ENCODE assay signal across 14 cellular contexts in the genomic region with DNA sequence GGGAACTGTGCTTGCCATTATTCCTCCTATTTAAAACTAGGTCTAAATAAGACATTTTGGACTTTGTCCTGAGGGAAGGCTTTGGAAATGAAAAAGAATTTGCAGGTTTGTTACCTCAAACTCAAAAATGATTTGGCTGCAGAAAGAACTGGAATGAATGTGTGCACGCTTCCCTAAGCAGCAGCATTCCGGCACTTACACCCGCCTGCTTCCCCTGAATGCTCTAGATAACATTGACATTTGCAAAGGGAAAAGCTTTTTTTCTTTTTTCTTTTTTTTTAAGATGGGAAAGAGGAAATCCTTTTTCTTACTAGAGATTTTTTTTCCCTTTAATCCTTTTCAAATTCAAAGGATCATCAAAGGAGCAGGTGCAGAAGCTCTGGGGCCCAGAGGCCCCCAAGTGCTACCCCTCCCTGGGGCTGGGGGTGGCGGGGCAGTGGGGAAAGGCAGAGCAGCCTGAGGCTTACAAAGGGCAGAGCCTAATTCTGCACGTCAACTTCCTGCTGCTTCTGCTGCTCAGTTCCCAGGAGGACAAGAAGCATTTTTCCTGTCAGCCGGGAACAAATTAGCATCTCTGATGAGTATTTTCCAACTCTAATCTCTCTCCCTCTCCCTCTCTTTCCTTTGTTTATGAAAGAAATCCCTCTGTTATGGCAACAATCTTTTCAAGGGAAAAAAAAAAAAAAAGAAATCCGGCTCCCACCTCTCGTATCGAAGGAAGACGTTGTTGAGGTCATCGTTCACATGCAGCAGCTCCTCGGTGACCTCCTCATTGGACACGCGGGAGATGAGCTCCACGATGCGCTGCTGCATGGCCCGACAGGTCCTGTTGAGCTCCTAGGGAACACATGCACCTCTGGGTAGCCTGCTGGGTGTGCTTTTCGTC. TPM values are rescaled to one million over a fixed set of nuclear protein-coding genes. Genes with fewer than 3 reads are reported as not detected.
DNase-seq lines count a peak whose midpoint lies in the region; ATAC-seq and TF ChIP-seq lines count a peak whose summit lies in the region.
"Had no signal": no experiment of that assay in that cellular context is flagged by ENCODE, and none has a peak within 500 bp of the region (broad histone marks: within the 10 kb centered on the region; RNA-seq: fewer than 3 reads in every experiment).

No MANE protein-coding gene starts in this region.

- H4K20me1 ChIP-seq in hepatocyte (ENCODE audit: insufficient read depth, poor library complexity, severe bottlenecking) (no peaks in the 10 kb centered on the region), PC-3 (ENCODE audit: low read length) (no peaks in the 10 kb centered on the region)

- H3K27ac ChIP-seq in hepatocyte = peak overlapping the region; percentile 30
- no peak overlapping the region for H3K27ac ChIP-seq in trophoblast cell (ENCODE audit: low read depth, low read length)
- no peak overlapping the region for H3K27ac ChIP-seq in PC-3 (ENCODE audit: low read length)
- H3K27ac ChIP-seq: C4-2B had no signal

- H4K8ac ChIP-seq in trophoblast cell (ENCODE audit: low read depth, low read length) = no peak overlapping the region

- no peak overlapping the region for H3K14ac ChIP-seq in trophoblast cell (ENCODE audit: low read length)

- DNase-seq in ELF-1 (ENCODE audit: low read depth, low spot score) (peak; percentile 74), dermis blood vessel endothelial cell (peak; percentile 86), hepatocyte (ENCODE audit: low spot score) (no peak), trophoblast cell (no peak), PC-3 (no peak), NCI-H2029 (lab: John Stamatoyannopoulos, UW) (no peak)
- DNase-seq in activated T-cell treated with anti-CD3 and anti-CD28 coated beads, Interleukin-2, amount 50 U/mL, for 4 hours = no peak
- DNase-seq in activated naive CD4-positive, alpha-beta T cell treated with anti-CD3 and anti-CD28 coated beads, Interleukin-2, amount 50 U/mL, for 72 hours (ENCODE audit: low spot score in 2 of 2) = no peak
- DNase-seq: activated CD4-positive, alpha-beta T cell treated with anti-CD3 and anti-CD28 coated beads for 4 hours; effector CD8-positive, alpha-beta T cell; NCI-H2107; SHP77 treated with DMSO at 0.1 percent for 48 hours had no signal

- CTCF ChIA-PET in PC-3 (lab: Charles Lee) = no interaction called here

- H3K4me1 Mint-ChIP-seq in activated T-cell treated with anti-CD3 and anti-CD28 coated beads, Interleukin-2, amount 50 U/mL, for 4 hours (ENCODE audit: low read depth) = peaks cover 3% of the 10 kb centered on the region

- BruUV-seq in PC-3 (replicated peaks; lab: Mats Ljungman, UMichigan) = no TSS peak

- H3K27me3 ChIP-seq in hepatocyte (no peaks in the 10 kb centered on the region), trophoblast cell (ENCODE audit: insufficient read depth, low read length) (no peaks in the 10 kb centered on the region), PC-3 (ENCODE audit: low read length) (no peaks in the 10 kb centered on the region)

- H3K27me3 Mint-ChIP-seq in activated T-cell treated with anti-CD3 and anti-CD28 coated beads, Interleukin-2, amount 50 U/mL, for 4 hours (ENCODE audit: low read depth) = no peaks in the 10 kb centered on the region

- H4K12ac ChIP-seq in trophoblast cell (ENCODE audit: low read depth, low read length) = no peak overlapping the region

- H3K36me3 Mint-ChIP-seq in activated T-cell treated with anti-CD3 and anti-CD28 coated beads, Interleukin-2, amount 50 U/mL, for 4 hours (ENCODE audit: insufficient read depth) = peaks cover 7% of the 10 kb centered on the region
- H3K36me3 Mint-ChIP-seq in activated naive CD4-positive, alpha-beta T cell treated with anti-CD3 and anti-CD28 coated beads, Interleukin-2, amount 50 U/mL, for 72 hours = peaks cover 0 to 7% of the 10 kb centered on the region in 2 donors

- H3K79me2 ChIP-seq in hepatocyte (no peaks in the 10 kb centered on the region), trophoblast cell (ENCODE audit: control insufficient read depth, insufficient read depth, low read length, poor library complexity) (no peaks in the 10 kb centered on the region), PC-3 (ENCODE audit: low read length) (no peaks in the 10 kb centered on the region)

- no peaks in the 10 kb centered on the region for H3K9me3 Mint-ChIP-seq in activated T-cell treated with anti-CD3 and anti-CD28 coated beads, Interleukin-2, amount 50 U/mL, for 4 hours
- H3K9me3 Mint-ChIP-seq in activated naive CD4-positive, alpha-beta T cell treated with anti-CD3 and anti-CD28 coated beads, Interleukin-2, amount 50 U/mL, for 72 hours = no peaks in the 10 kb centered on the region

- ATAC-seq in PC-3 = no peak
- ATAC-seq in activated T-cell treated with anti-CD3 and anti-CD28 coated beads, Interleukin-2, amount 50 U/mL, for 4 hours = no peak
- no peak for ATAC-seq in activated naive CD4-positive, alpha-beta T cell treated with anti-CD3 and anti-CD28 coated beads, Interleukin-2, amount 50 U/mL, for 72 hours
- ATAC-seq: left colon had no signal

- peaks cover 2% of the 10 kb centered on the region for H3K79me1 ChIP-seq in trophoblast cell (ENCODE audit: low read length)

- H3K27ac Mint-ChIP-seq in activated naive CD4-positive, alpha-beta T cell treated with anti-CD3 and anti-CD28 coated beads, Interleukin-2, amount 50 U/mL, for 72 hours = no peak overlapping the region

- H3K4me3 ChIP-seq in hepatocyte (no peak overlapping the region), trophoblast cell (ENCODE audit: low read depth, low read length) (no peak overlapping the region), PC-3 (ENCODE audit: low read length) (no peak overlapping the region)

- H2BK5ac ChIP-seq in trophoblast cell (ENCODE audit: low read depth, low read length, poor library complexity) = no peak overlapping the region

- no peak overlapping the region for H3K18ac ChIP-seq in trophoblast cell (ENCODE audit: low read length)

- no peak overlapping the region for H3K4ac ChIP-seq in trophoblast cell (ENCODE audit: low read depth, low read length)

- no peak overlapping the region for H3K9ac ChIP-seq in trophoblast cell (ENCODE audit: low read length)
- no peak overlapping the region for H3K9ac ChIP-seq in PC-3 (ENCODE audit: low read length)

- intact Hi-C loops in PC-3 (cut with micrococcal nuclease) = no loop called here

- no peak overlapping the region for H2AFZ ChIP-seq in hepatocyte
- H2AFZ ChIP-seq in trophoblast cell (ENCODE audit: insufficient read depth, low read length, poor library complexity) = no peak overlapping the region
- H2AFZ ChIP-seq in PC-3 (ENCODE audit: low read length) = no peak overlapping the region

- TF ChIP-seq CTCF in hepatocyte (IDR thresholded peaks at IDR 0.05; ENCODE audit: poor library complexity) (no peak), PC-3 (conservative IDR thresholded peaks at IDR 0.05; ENCODE audit: low read depth, low read length) (no peak)

- H3K9me2 ChIP-seq in hepatocyte (replicated peaks; ENCODE audit: insufficient read depth) (no peaks in the 10 kb centered on the region), PC-3 (replicated peaks; ENCODE audit: low read length) (no peaks in the 10 kb centered on the region)

- H3F3A ChIP-seq in PC-3 (ENCODE audit: low read length, unreplicated experiment) = no peaks in the 10 kb centered on the region

- H3K36me3 ChIP-seq in hepatocyte (replicated peaks; ENCODE audit: insufficient read depth, low read depth) = no peaks in the 10 kb centered on the region
- peaks cover 15 to 23% of the 10 kb centered on the region in 2 experiments for H3K36me3 ChIP-seq in trophoblast cell (ENCODE audit: control insufficient read depth in 1 of 2, insufficient read depth in 2 of 2, low read length in 2 of 2)
- peaks cover 25% of the 10 kb centered on the region for H3K36me3 ChIP-seq in PC-3 (ENCODE audit: low read depth, low read length)

- H3K9me3 ChIP-seq in hepatocyte (ENCODE audit: low read depth) = no peaks in the 10 kb centered on the region
- H3K9me3 ChIP-seq in trophoblast cell (ENCODE audit: insufficient read depth, low read depth, low read length) = no peaks in the 10 kb centered on the region
- no peaks in the 10 kb centered on the region for H3K9me3 ChIP-seq in PC-3 (ENCODE audit: low read length)

- WGBS in hepatocyte (ENCODE audit: low lambda C conversion rate, missing lambda C conversion rate) = 39% methylated on average over 18 of the region's 18 CpGs
- no CpG with 5 or more reads among the region's 18 CpGs for WGBS in trophoblast cell (ENCODE audit: extremely low coverage, insufficient coverage, insufficient read length)

- peaks cover 14% of the 10 kb centered on the region for H3K4me1 ChIP-seq in hepatocyte (ENCODE audit: insufficient read depth)
- H3K4me1 ChIP-seq in trophoblast cell (ENCODE audit: control insufficient read depth in 1 of 2, insufficient read depth in 2 of 2, low read length in 2 of 2) = peaks cover 5 to 16% of the 10 kb centered on the region in 2 experiments
- peaks cover 13% of the 10 kb centered on the region for H3K4me1 ChIP-seq in PC-3 (ENCODE audit: insufficient read depth, low read length)

- no peak overlapping the region for H3K4me3 Mint-ChIP-seq in activated T-cell treated with anti-CD3 and anti-CD28 coated beads, Interleukin-2, amount 50 U/mL, for 4 hours

- no peak overlapping the region for H2BK120ac ChIP-seq in trophoblast cell (ENCODE audit: insufficient read depth, low read length, poor library complexity)

- POLR2A ChIA-PET in PC-3 (lab: Charles Lee; ENCODE audit: unreplicated experiment) = no interaction called here

- H2AK5ac ChIP-seq in trophoblast cell (ENCODE audit: low read length) = no peak overlapping the region

- H3K23ac ChIP-seq in trophoblast cell (ENCODE audit: low read length) = no peak overlapping the region

- H3K4me2 ChIP-seq in hepatocyte (peak overlapping the region; percentile 47), trophoblast cell (ENCODE audit: low read length) (no peak overlapping the region), PC-3 (ENCODE audit: low read length) (no peak overlapping the region)

- no peak overlapping the region for H4K91ac ChIP-seq in trophoblast cell (ENCODE audit: low read depth, low read length)

- peak overlapping the region; percentile 29 for H2BK12ac ChIP-seq in trophoblast cell (ENCODE audit: low read length)

RNA-seq across cellular contexts. Expression of a gene that starts 32.1 kb away (rescaled TPM):
- total RNA-seq in dermis blood vessel endothelial cell (28.8 and 71.5 TPM in 2 replicates), hepatocyte (47.0 and 57.1 TPM in 2 replicates), PC-3 (2014; rRNA removed) (167 and 194 TPM in 2 replicates)
- 107 and 140 TPM in 2 replicates for polyA plus RNA-seq in hepatocyte
- polyA plus RNA-seq in trophoblast cell (2013) = 95.5 and 107 TPM in 2 replicates
- total RNA-seq in activated T-cell treated with anti-CD3 and anti-CD28 coated beads, Interleukin-2, amount 50 U/mL, for 4 hours = 10 to 100 TPM; 34.3 to 44.0 (median 34.6) TPM
- total RNA-seq in activated naive CD4-positive, alpha-beta T cell treated with anti-CD3 and anti-CD28 coated beads, Interleukin-2, amount 50 U/mL, for 72 hours = 100 to 1,000 TPM in 1 of 2 donors, 10 to 100 TPM in 1; 67.2 to 103 TPM

Comparison
In these comparisons a context has a peak if more than half of its experiments do, and no peak if none do; other contexts are left out.
1. DNase-seq: peak in ELF-1 (single experiment) and dermis blood vessel endothelial cell (single experiment); none in hepatocyte (single experiment), trophoblast cell (0 of 2), PC-3 (single experiment), activated T-cell treated with anti-CD3 and anti-CD28 coated beads, Interleukin-2, amount 50 U/mL, for 4 hours (single experiment), NCI-H2029 (single experiment) and activated naive CD4-positive, alpha-beta T cell treated with anti-CD3 and anti-CD28 coated beads, Interleukin-2, amount 50 U/mL, for 72 hours (0 of 2).